ENCODE assay signal across 8 cellular contexts in the genomic region with DNA sequence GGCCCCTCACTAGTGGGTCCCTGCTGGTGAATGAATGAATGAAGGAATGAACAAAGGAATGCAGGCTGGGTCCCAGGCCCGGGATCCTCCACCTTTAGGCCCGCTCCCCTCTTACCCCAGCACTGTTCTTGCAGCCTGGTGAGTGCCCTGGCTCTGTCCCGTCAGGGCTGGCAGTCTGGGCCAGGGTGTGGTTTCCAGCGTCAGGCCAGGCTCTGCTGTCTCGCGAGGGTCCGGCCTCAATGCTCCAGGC. TPM values are rescaled to one million over a fixed set of nuclear protein-coding genes. Genes with fewer than 3 reads are reported as not detected.
A peak's percentile ranks its signal among the peaks of the same experiment; 100 is the strongest.
DNase-seq lines count a peak whose midpoint lies in the region; ATAC-seq and TF ChIP-seq lines count a peak whose summit lies in the region.

No MANE protein-coding gene starts in this region.

- BruUV-seq in OCI-LY7 (replicated peaks; lab: Mats Ljungman, UMichigan) = no TSS peak

- H3K9me2 ChIP-seq in OCI-LY7 (ENCODE audit: insufficient read depth, low read length) = no peaks in the 10 kb centered on the region

- ATAC-seq in sciatic nerve (peak; percentile 5), HG02852 (IDR thresholded peaks at IDR 0.05; ENCODE audit: unreplicated experiment) (no peak), HG03139 (IDR thresholded peaks at IDR 0.05; ENCODE audit: unreplicated experiment) (no peak)

- CTCF ChIA-PET in GM10248 (lab: Yijun Ruan, JAX) (no interaction called here), OCI-LY7 (lab: Charles Lee; ENCODE audit: unreplicated experiment) (no interaction called here)

- peak overlapping the region; percentile 26 for H3K9ac ChIP-seq in fibroblast of lung (ENCODE audit: insufficient read depth, low read length)

- H3K4me3 ChIP-seq in OCI-LY7 (ENCODE audit: low read depth, low read length, poor library complexity, severe bottlenecking) = peak overlapping the region; percentile 83
- peak overlapping the region in 1 of 4 experiments; percentile 10 for H3K4me3 ChIP-seq in fibroblast of lung (replicated peaks in 1 of 4; ENCODE audit: control extremely low read depth in 1 of 4, insufficient read depth in 1 of 4, low read depth in 3 of 4, low read length in 4 of 4)
- H3K4me3 ChIP-seq in WERI-Rb-1 (ENCODE audit: low read depth, low read length) = no peak overlapping the region

- POLR2A ChIA-PET in GM10248 (lab: Yijun Ruan, JAX) = no interaction called here
- POLR2A ChIA-PET in OCI-LY7 (lab: Charles Lee) = no interaction called here

- peak overlapping the region; percentile 85 for H3K4me2 ChIP-seq in OCI-LY7 (ENCODE audit: low read length)
- H3K4me2 ChIP-seq in fibroblast of lung (ENCODE audit: extremely low read depth, insufficient read depth, low read length) = peak overlapping the region; percentile 17

- intact Hi-C loops in OCI-LY7 (cut with micrococcal nuclease; ENCODE audit: unreplicated experiment) (loop anchor here (1.0 kb wide), 1 partner anchor 14 kb away; the partner anchor contains the start of gene TRMT1), sciatic nerve (cut with DNase I) (no loop called here)

- peaks cover 17% of the 10 kb centered on the region for H3K79me2 ChIP-seq in OCI-LY7 (ENCODE audit: insufficient read depth, low read depth, low read length)
- peaks cover 1% of the 10 kb centered on the region for H3K79me2 ChIP-seq in fibroblast of lung (ENCODE audit: control insufficient read depth, insufficient read depth, low read length)

- no peaks in the 10 kb centered on the region for H3K27me3 ChIP-seq in fibroblast of lung (ENCODE audit: control insufficient read depth, insufficient read depth, low read length)
- no peaks in the 10 kb centered on the region for H3K27me3 ChIP-seq in WERI-Rb-1 (ENCODE audit: insufficient read depth, low read depth, severe bottlenecking)

- no peaks in the 10 kb centered on the region for H4K20me1 ChIP-seq in OCI-LY7 (ENCODE audit: insufficient read depth, low read length)
- no peaks in the 10 kb centered on the region for H4K20me1 ChIP-seq in fibroblast of lung (ENCODE audit: control insufficient read depth, extremely low read depth, insufficient read depth, low read length)

- peak overlapping the region; percentile 12; the same call in 1 of the 2 replicates for H2AFZ ChIP-seq in OCI-LY7 (ENCODE audit: low read length)
- H2AFZ ChIP-seq in fibroblast of lung (ENCODE audit: low read length) = no peak overlapping the region

- TF ChIP-seq CTCF in GM10248 (IDR thresholded peaks at IDR 0.05; ENCODE audit: control extremely low read depth, extremely low read depth, low read depth, missing control alignments) = no peak
- no peak for TF ChIP-seq CTCF in OCI-LY7 (conservative IDR thresholded peaks at IDR 0.05; ENCODE audit: low read length)
- no peak for TF ChIP-seq CTCF in fibroblast of lung (conservative IDR thresholded peaks at IDR 0.05 in 1 of 2, IDR thresholded peaks at IDR 0.05 in 1 of 2; ENCODE audit: low read depth in 1 of 2, low read length in 2 of 2)
- no peak for TF ChIP-seq CTCF in WERI-Rb-1 (IDR thresholded peaks at IDR 0.05; ENCODE audit: low read depth, low read length)

- peaks cover 26% of the 10 kb centered on the region for H3K36me3 ChIP-seq in OCI-LY7 (ENCODE audit: insufficient read depth, low read length)
- H3K36me3 ChIP-seq in fibroblast of lung (ENCODE audit: control insufficient read depth, insufficient read depth, low read length) = peaks cover 17% of the 10 kb centered on the region
- H3K36me3 ChIP-seq in WERI-Rb-1 = peaks cover 3% of the 10 kb centered on the region

- H3K9me3 ChIP-seq in OCI-LY7 (ENCODE audit: low read length) = no peaks in the 10 kb centered on the region
- H3K9me3 ChIP-seq in fibroblast of lung (ENCODE audit: control insufficient read depth, insufficient read depth, low read depth, low read length) = no peaks in the 10 kb centered on the region
- H3K9me3 ChIP-seq in WERI-Rb-1 (ENCODE audit: severe bottlenecking) = no peaks in the 10 kb centered on the region

- H3K27ac ChIP-seq in OCI-LY7 (ENCODE audit: low read depth, low read length, poor library complexity, severe bottlenecking) = peak overlapping the region; percentile 96
- peak overlapping the region; percentile 31 for H3K27ac ChIP-seq in fibroblast of lung (ENCODE audit: insufficient read depth, low read length)
- H3K27ac ChIP-seq in WERI-Rb-1 = no peak overlapping the region

- peak; percentile 45 for DNase-seq in GM10248 (ENCODE audit: extremely low spot score)
- no peak for DNase-seq in OCI-LY7 (ENCODE audit: low spot score)
- DNase-seq in fibroblast of lung (ENCODE audit: low read depth in 2 of 2) = no peak
- DNase-seq in sciatic nerve (ENCODE audit: low spot score) = no peak
- DNase-seq in KG1 (lab: John Stamatoyannopoulos, UW) = no peak
- no peak for DNase-seq in WERI-Rb-1

- peaks cover 74% of the 10 kb centered on the region for H3K4me1 ChIP-seq in OCI-LY7 (ENCODE audit: insufficient read depth, low read length, poor library complexity, severe bottlenecking)
- peaks cover 3% of the 10 kb centered on the region for H3K4me1 ChIP-seq in fibroblast of lung (ENCODE audit: control insufficient read depth, extremely low read depth, insufficient read depth, low read length)

RNA-seq across cellular contexts. Expression of gene LYL1, which starts 0.3 kb away (rescaled TPM):
- 66.8 and 75.5 TPM in 2 replicates for total RNA-seq in OCI-LY7 (2014; rRNA removed; shearing (Covaris generic))
- total RNA-seq in OCI-LY7 (2022) = 70.4 and 72.5 TPM in 2 replicates
- under 0.01 and 1.2 TPM in 2 replicates for total RNA-seq in fibroblast of lung
- 0.26 and 0.30 TPM in 2 replicates for polyA plus RNA-seq in fibroblast of lung
- polyA plus RNA-seq in fibroblast of lung (2012) = 0.50 and 0.96 TPM in 2 replicates
- 0.22 TPM in 1 of 2 replicates, not detected in the other for polyA minus RNA-seq in fibroblast of lung (ENCODE audit: low replicate concordance)
- 20.2 TPM for total RNA-seq in sciatic nerve

RNA-seq across cellular contexts. Expression of gene TRMT1, which starts 14.2 kb away (rescaled TPM):
- 39.2 and 56.8 TPM in 2 replicates for total RNA-seq in OCI-LY7 (2014; rRNA removed; shearing (Covaris generic))
- 38.2 and 50.4 TPM in 2 replicates for total RNA-seq in OCI-LY7 (2022)
- total RNA-seq in fibroblast of lung = 20.3 and 21.8 TPM in 2 replicates
- 12.2 and 17.9 TPM in 2 replicates for polyA plus RNA-seq in fibroblast of lung
- 12.4 and 24.1 TPM in 2 replicates for polyA plus RNA-seq in fibroblast of lung (2012)
- polyA minus RNA-seq in fibroblast of lung (ENCODE audit: low replicate concordance) = 24.9 and 36.2 TPM in 2 replicates
- total RNA-seq in sciatic nerve = 34.7 TPM

RNA-seq across cellular contexts. Expression of gene NACC1, which starts 15.7 kb away (rescaled TPM):
- 46.5 and 56.3 TPM in 2 replicates for total RNA-seq in OCI-LY7 (2014; rRNA removed; shearing (Covaris generic))
- 40.4 and 52.9 TPM in 2 replicates for total RNA-seq in OCI-LY7 (2022)
- total RNA-seq in fibroblast of lung = 24.7 and 31.9 TPM in 2 replicates
- polyA plus RNA-seq in fibroblast of lung = 33.5 and 64.7 TPM in 2 replicates
- polyA plus RNA-seq in fibroblast of lung (2012) = 38.6 and 61.6 TPM in 2 replicates
- 78.1 and 116 TPM in 2 replicates for polyA minus RNA-seq in fibroblast of lung (ENCODE audit: low replicate concordance)
- total RNA-seq in sciatic nerve = 30.7 TPM

RNA-seq across cellular contexts. Expression of gene STX10, which starts 47.8 kb away (rescaled TPM):
- total RNA-seq in OCI-LY7 (2014; rRNA removed; shearing (Covaris generic)) = 67.8 and 91.7 TPM in 2 replicates
- 41.6 and 45.4 TPM in 2 replicates for total RNA-seq in OCI-LY7 (2022)
- total RNA-seq in fibroblast of lung = 69.2 and 78.1 TPM in 2 replicates
- polyA plus RNA-seq in fibroblast of lung = 48.9 and 54.3 TPM in 2 replicates
- 61.8 and 73.6 TPM in 2 replicates for polyA plus RNA-seq in fibroblast of lung (2012)
- 68.6 and 178 TPM in 2 replicates for polyA minus RNA-seq in fibroblast of lung (ENCODE audit: low replicate concordance)
- 48.3 TPM for total RNA-seq in sciatic nerve

RNA-seq across cellular contexts. Expression of gene IER2, which starts 47.9 kb away (rescaled TPM):
- total RNA-seq in OCI-LY7 (2014; rRNA removed; shearing (Covaris generic)) = 61.6 and 64.3 TPM in 2 replicates
- total RNA-seq in OCI-LY7 (2022) (79.5 and 89.0 TPM in 2 replicates), fibroblast of lung (21.1 and 26.4 TPM in 2 replicates), sciatic nerve (102 TPM)
- polyA plus RNA-seq in fibroblast of lung = 16.5 and 99.6 TPM in 2 replicates
- polyA plus RNA-seq in fibroblast of lung (2012) = 30.8 and 154 TPM in 2 replicates
- 9.2 and 22.2 TPM in 2 replicates for polyA minus RNA-seq in fibroblast of lung (ENCODE audit: low replicate concordance)
